ENCODE assay signal across 1 cellular context in genomic region chr6:138110229-138110628, GRCh38.
A peak's percentile ranks its signal among the peaks of the same experiment; 100 is the strongest.
TF ChIP-seq lines count a peak whose summit lies in the region.

No MANE protein-coding gene starts in this region.

TF ChIP-seq in K562, 482 proteins besides CTCF, POLR2A, EP300 and RAD21 (continued from another document):
- TF ChIP-seq, protein P1, sequence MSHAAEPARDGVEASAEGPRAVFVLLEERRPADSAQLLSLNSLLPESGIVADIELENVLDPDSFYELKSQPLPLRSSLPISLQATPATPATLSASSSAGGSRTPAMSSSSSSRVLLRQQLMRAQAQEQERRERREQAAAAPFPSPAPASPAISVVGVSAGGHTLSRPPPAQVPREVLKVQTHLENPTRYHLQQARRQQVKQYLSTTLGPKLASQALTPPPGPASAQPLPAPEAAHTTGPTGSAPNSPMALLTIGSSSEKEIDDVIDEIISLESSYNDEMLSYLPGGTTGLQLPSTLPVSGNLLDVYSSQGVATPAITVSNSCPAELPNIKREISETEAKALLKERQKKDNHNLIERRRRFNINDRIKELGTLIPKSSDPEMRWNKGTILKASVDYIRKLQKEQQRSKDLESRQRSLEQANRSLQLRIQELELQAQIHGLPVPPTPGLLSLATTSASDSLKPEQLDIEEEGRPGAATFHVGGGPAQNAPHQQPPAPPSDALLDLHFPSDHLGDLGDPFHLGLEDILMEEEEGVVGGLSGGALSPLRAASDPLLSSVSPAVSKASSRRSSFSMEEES (CRISPR knock-in tag; IDR thresholded peaks at IDR 0.05): peak; percentile 94
- TF ChIP-seq ATF7 (IDR thresholded peaks at IDR 0.05) (no peak), RAD51 (IDR thresholded peaks at IDR 0.05; ENCODE audit: borderline replicate concordance, low read depth) (peak; percentile 70), PHF20 (IDR thresholded peaks at IDR 0.05; ENCODE audit: partially characterized antibody) (no peak), ZNF584 (CRISPR knock-in tag; IDR thresholded peaks at IDR 0.05; ENCODE audit: low read depth) (no peak), TOE1 (IDR thresholded peaks at IDR 0.05; ENCODE audit: borderline replicate concordance) (peak; percentile 56; the same call in 1 of the 2 replicates), TOE1 (CRISPR knock-in tag; IDR thresholded peaks at IDR 0.05; ENCODE audit: borderline replicate concordance, low read depth) (no peak), ZNF146 (CRISPR knock-in tag; IDR thresholded peaks at IDR 0.05; ENCODE audit: unreplicated experiment) (no peak)
- TF ChIP-seq, protein P2, sequence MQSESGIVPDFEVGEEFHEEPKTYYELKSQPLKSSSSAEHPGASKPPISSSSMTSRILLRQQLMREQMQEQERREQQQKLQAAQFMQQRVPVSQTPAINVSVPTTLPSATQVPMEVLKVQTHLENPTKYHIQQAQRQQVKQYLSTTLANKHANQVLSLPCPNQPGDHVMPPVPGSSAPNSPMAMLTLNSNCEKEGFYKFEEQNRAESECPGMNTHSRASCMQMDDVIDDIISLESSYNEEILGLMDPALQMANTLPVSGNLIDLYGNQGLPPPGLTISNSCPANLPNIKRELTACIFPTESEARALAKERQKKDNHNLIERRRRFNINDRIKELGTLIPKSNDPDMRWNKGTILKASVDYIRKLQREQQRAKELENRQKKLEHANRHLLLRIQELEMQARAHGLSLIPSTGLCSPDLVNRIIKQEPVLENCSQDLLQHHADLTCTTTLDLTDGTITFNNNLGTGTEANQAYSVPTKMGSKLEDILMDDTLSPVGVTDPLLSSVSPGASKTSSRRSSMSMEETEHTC (IDR thresholded peaks at IDR 0.05): no peak
